1 cellular context compared by ENCODE assay signal in the genomic region with DNA sequence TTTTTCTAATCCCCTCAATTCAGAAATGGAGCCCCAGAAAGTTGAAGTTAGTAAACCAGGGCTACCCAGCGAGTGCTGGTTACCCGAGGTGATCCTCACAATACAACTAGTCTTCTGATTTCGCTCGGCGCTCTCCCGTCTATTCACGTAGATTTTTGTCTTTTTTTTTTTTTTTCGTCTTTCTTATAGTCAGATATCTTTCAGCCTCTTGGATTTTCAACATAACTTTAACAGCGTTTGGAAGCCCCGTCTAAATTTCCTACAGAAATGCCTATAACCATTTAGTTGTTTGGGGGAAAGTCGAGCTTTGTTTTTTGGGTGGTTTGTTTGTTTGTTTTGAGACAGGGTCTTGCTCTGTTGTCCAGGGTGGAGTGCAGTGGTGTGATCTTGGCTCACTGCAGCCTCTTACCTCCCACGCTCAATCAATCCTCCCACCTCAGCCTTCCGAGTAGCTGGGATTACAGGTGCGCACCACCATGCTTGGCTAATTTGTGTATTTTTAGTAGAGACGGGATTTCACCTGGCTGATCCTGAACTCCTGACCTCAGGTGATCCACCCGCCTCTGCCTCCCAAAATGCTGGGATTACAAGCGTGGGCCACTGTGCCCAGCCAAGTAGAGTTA.
TF ChIP-seq lines count a peak whose summit lies in the region.

No MANE protein-coding gene starts in this region.

TF ChIP-seq in K562, 482 proteins besides CTCF, POLR2A, EP300 and RAD21 (continues in another document):
- no peak for TF ChIP-seq IRF2 (CRISPR knock-in tag; IDR thresholded peaks at IDR 0.05)
- no peak for TF ChIP-seq ZNF57 (CRISPR knock-in tag; IDR thresholded peaks at IDR 0.05)
- TF ChIP-seq, protein P1, sequence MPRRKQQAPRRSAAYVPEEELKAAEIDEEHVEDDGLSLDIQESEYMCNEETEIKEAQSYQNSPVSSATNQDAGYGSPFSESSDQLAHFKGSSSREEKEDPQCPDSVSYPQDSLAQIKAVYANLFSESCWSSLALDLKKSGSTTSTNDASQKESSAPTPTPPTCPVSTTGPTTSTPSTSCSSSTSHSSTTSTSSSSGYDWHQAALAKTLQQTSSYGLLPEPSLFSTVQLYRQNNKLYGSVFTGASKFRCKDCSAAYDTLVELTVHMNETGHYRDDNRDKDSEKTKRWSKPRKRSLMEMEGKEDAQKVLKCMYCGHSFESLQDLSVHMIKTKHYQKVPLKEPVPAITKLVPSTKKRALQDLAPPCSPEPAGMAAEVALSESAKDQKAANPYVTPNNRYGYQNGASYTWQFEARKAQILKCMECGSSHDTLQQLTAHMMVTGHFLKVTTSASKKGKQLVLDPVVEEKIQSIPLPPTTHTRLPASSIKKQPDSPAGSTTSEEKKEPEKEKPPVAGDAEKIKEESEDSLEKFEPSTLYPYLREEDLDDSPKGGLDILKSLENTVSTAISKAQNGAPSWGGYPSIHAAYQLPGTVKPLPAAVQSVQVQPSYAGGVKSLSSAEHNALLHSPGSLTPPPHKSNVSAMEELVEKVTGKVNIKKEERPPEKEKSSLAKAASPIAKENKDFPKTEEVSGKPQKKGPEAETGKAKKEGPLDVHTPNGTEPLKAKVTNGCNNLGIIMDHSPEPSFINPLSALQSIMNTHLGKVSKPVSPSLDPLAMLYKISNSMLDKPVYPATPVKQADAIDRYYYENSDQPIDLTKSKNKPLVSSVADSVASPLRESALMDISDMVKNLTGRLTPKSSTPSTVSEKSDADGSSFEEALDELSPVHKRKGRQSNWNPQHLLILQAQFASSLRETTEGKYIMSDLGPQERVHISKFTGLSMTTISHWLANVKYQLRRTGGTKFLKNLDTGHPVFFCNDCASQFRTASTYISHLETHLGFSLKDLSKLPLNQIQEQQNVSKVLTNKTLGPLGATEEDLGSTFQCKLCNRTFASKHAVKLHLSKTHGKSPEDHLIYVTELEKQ (CRISPR knock-in tag; IDR thresholded peaks at IDR 0.05), result no peak
- TF ChIP-seq RBM25 (IDR thresholded peaks at IDR 0.05; ENCODE audit: low read depth, low read length, severe bottlenecking), result peak; percentile 55
- TF ChIP-seq EP400 (IDR thresholded peaks at IDR 0.05), result no peak
- no peak for TF ChIP-seq HDGF (IDR thresholded peaks at IDR 0.05)
- TF ChIP-seq, protein P2, sequence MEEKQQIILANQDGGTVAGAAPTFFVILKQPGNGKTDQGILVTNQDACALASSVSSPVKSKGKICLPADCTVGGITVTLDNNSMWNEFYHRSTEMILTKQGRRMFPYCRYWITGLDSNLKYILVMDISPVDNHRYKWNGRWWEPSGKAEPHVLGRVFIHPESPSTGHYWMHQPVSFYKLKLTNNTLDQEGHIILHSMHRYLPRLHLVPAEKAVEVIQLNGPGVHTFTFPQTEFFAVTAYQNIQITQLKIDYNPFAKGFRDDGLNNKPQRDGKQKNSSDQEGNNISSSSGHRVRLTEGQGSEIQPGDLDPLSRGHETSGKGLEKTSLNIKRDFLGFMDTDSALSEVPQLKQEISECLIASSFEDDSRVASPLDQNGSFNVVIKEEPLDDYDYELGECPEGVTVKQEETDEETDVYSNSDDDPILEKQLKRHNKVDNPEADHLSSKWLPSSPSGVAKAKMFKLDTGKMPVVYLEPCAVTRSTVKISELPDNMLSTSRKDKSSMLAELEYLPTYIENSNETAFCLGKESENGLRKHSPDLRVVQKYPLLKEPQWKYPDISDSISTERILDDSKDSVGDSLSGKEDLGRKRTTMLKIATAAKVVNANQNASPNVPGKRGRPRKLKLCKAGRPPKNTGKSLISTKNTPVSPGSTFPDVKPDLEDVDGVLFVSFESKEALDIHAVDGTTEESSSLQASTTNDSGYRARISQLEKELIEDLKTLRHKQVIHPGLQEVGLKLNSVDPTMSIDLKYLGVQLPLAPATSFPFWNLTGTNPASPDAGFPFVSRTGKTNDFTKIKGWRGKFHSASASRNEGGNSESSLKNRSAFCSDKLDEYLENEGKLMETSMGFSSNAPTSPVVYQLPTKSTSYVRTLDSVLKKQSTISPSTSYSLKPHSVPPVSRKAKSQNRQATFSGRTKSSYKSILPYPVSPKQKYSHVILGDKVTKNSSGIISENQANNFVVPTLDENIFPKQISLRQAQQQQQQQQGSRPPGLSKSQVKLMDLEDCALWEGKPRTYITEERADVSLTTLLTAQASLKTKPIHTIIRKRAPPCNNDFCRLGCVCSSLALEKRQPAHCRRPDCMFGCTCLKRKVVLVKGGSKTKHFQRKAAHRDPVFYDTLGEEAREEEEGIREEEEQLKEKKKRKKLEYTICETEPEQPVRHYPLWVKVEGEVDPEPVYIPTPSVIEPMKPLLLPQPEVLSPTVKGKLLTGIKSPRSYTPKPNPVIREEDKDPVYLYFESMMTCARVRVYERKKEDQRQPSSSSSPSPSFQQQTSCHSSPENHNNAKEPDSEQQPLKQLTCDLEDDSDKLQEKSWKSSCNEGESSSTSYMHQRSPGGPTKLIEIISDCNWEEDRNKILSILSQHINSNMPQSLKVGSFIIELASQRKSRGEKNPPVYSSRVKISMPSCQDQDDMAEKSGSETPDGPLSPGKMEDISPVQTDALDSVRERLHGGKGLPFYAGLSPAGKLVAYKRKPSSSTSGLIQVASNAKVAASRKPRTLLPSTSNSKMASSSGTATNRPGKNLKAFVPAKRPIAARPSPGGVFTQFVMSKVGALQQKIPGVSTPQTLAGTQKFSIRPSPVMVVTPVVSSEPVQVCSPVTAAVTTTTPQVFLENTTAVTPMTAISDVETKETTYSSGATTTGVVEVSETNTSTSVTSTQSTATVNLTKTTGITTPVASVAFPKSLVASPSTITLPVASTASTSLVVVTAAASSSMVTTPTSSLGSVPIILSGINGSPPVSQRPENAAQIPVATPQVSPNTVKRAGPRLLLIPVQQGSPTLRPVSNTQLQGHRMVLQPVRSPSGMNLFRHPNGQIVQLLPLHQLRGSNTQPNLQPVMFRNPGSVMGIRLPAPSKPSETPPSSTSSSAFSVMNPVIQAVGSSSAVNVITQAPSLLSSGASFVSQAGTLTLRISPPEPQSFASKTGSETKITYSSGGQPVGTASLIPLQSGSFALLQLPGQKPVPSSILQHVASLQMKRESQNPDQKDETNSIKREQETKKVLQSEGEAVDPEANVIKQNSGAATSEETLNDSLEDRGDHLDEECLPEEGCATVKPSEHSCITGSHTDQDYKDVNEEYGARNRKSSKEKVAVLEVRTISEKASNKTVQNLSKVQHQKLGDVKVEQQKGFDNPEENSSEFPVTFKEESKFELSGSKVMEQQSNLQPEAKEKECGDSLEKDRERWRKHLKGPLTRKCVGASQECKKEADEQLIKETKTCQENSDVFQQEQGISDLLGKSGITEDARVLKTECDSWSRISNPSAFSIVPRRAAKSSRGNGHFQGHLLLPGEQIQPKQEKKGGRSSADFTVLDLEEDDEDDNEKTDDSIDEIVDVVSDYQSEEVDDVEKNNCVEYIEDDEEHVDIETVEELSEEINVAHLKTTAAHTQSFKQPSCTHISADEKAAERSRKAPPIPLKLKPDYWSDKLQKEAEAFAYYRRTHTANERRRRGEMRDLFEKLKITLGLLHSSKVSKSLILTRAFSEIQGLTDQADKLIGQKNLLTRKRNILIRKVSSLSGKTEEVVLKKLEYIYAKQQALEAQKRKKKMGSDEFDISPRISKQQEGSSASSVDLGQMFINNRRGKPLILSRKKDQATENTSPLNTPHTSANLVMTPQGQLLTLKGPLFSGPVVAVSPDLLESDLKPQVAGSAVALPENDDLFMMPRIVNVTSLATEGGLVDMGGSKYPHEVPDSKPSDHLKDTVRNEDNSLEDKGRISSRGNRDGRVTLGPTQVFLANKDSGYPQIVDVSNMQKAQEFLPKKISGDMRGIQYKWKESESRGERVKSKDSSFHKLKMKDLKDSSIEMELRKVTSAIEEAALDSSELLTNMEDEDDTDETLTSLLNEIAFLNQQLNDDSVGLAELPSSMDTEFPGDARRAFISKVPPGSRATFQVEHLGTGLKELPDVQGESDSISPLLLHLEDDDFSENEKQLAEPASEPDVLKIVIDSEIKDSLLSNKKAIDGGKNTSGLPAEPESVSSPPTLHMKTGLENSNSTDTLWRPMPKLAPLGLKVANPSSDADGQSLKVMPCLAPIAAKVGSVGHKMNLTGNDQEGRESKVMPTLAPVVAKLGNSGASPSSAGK (IDR thresholded peaks at IDR 0.05), result no peak
- TF ChIP-seq, protein P3, sequence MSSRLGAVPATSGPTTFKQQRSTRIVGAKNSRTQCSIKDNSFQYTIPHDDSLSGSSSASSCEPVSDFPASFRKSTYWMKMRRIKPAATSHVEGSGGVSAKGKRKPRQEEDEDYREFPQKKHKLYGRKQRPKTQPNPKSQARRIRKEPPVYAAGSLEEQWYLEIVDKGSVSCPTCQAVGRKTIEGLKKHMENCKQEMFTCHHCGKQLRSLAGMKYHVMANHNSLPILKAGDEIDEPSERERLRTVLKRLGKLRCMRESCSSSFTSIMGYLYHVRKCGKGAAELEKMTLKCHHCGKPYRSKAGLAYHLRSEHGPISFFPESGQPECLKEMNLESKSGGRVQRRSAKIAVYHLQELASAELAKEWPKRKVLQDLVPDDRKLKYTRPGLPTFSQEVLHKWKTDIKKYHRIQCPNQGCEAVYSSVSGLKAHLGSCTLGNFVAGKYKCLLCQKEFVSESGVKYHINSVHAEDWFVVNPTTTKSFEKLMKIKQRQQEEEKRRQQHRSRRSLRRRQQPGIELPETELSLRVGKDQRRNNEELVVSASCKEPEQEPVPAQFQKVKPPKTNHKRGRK (tag; IDR thresholded peaks at IDR 0.05), result 0 out of 2 replicates have a peak, but pooled peaks have one; percentile 30
- no peak for TF ChIP-seq ZNF696 (CRISPR knock-in tag; conservative IDR thresholded peaks at IDR 0.05)
- TF ChIP-seq BRD4 (IDR thresholded peaks at IDR 0.05), result no peak
- no peak for TF ChIP-seq CEBPB (tag; IDR thresholded peaks at IDR 0.05)
- no peak for TF ChIP-seq ZNF12 (CRISPR knock-in tag; IDR thresholded peaks at IDR 0.05)
- TF ChIP-seq, protein P4, sequence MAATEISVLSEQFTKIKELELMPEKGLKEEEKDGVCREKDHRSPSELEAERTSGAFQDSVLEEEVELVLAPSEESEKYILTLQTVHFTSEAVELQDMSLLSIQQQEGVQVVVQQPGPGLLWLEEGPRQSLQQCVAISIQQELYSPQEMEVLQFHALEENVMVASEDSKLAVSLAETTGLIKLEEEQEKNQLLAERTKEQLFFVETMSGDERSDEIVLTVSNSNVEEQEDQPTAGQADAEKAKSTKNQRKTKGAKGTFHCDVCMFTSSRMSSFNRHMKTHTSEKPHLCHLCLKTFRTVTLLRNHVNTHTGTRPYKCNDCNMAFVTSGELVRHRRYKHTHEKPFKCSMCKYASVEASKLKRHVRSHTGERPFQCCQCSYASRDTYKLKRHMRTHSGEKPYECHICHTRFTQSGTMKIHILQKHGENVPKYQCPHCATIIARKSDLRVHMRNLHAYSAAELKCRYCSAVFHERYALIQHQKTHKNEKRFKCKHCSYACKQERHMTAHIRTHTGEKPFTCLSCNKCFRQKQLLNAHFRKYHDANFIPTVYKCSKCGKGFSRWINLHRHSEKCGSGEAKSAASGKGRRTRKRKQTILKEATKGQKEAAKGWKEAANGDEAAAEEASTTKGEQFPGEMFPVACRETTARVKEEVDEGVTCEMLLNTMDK (IDR thresholded peaks at IDR 0.05; ENCODE audit: borderline replicate concordance, insufficient read depth, low read depth, low read length, poor library complexity, severe bottlenecking), result no peak
- no peak for TF ChIP-seq ZNF445 (CRISPR knock-in tag; IDR thresholded peaks at IDR 0.05; ENCODE audit: low read depth)
- TF ChIP-seq, protein P5, sequence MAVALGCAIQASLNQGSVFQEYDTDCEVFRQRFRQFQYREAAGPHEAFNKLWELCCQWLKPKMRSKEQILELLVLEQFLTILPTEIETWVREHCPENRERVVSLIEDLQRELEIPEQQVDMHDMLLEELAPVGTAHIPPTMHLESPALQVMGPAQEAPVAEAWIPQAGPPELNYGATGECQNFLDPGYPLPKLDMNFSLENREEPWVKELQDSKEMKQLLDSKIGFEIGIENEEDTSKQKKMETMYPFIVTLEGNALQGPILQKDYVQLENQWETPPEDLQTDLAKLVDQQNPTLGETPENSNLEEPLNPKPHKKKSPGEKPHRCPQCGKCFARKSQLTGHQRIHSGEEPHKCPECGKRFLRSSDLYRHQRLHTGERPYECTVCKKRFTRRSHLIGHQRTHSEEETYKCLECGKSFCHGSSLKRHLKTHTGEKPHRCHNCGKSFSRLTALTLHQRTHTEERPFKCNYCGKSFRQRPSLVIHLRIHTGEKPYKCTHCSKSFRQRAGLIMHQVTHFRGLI (CRISPR knock-in tag; IDR thresholded peaks at IDR 0.05), result no peak
- TF ChIP-seq, protein P6, sequence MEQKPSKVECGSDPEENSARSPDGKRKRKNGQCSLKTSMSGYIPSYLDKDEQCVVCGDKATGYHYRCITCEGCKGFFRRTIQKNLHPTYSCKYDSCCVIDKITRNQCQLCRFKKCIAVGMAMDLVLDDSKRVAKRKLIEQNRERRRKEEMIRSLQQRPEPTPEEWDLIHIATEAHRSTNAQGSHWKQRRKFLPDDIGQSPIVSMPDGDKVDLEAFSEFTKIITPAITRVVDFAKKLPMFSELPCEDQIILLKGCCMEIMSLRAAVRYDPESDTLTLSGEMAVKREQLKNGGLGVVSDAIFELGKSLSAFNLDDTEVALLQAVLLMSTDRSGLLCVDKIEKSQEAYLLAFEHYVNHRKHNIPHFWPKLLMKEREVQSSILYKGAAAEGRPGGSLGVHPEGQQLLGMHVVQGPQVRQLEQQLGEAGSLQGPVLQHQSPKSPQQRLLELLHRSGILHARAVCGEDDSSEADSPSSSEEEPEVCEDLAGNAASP (IDR thresholded peaks at IDR 0.05), result no peak
- no peak for TF ChIP-seq L3MBTL2 (IDR thresholded peaks at IDR 0.05)
- TF ChIP-seq TRIM24 (IDR thresholded peaks at IDR 0.05), result 0 out of 4 replicates have a peak, but pooled peaks of 1 of the 2 experiments have one; percentile 6
- TF ChIP-seq CHD4 (IDR thresholded peaks at IDR 0.05; ENCODE audit: insufficient read depth, insufficient replicate concordance, low read depth, low read length, poor library complexity, severe bottlenecking), result no peak
- no peak for TF ChIP-seq TEAD2 (tag; IDR thresholded peaks at IDR 0.05)
- TF ChIP-seq MECOM (CRISPR knock-in tag; IDR thresholded peaks at IDR 0.05), result peak; percentile 52; the same call in 1 of the 2 replicates
- 0 out of 2 replicates have a peak, but pooled peaks have one; percentile 16 for TF ChIP-seq NBN (IDR thresholded peaks at IDR 0.05; ENCODE audit: low read depth)
- TF ChIP-seq ZNF507 (tag; conservative IDR thresholded peaks at IDR 0.05), result no peak
- TF ChIP-seq GATA2 (CRISPR knock-in tag; IDR thresholded peaks at IDR 0.05), result no peak
- no peak for TF ChIP-seq HCFC1 (IDR thresholded peaks at IDR 0.05; ENCODE audit: low read depth, low read length)
- no peak for TF ChIP-seq ATF1 (CRISPR knock-in tag; IDR thresholded peaks at IDR 0.05)
- TF ChIP-seq ATF1 (tag; IDR thresholded peaks at IDR 0.05), result no peak
- no peak for TF ChIP-seq RUNX1 (IDR thresholded peaks at IDR 0.05; ENCODE audit: low read depth)
